ENCODE assay signal across 11 cellular contexts in genomic region chr20:8854566-8854965, GRCh38.
A peak's percentile ranks its signal among the peaks of the same experiment; 100 is the strongest.
DNase-seq lines count a peak whose midpoint lies in the region; ATAC-seq, FAIRE-seq and TF ChIP-seq lines count a peak whose summit lies in the region.
"Had no signal": no experiment of that assay in that cellular context is flagged by ENCODE, and none has a peak within 500 bp of the region (broad histone marks: within the 10 kb centered on the region; RNA-seq: fewer than 3 reads in every experiment).

No MANE protein-coding gene starts in this region.

- no peaks in the 10 kb centered on the region for H3K9me3 Mint-ChIP-seq in chondrocyte (ENCODE audit: low read depth)
- no peaks in the 10 kb centered on the region for H3K9me3 Mint-ChIP-seq in effector memory CD8-positive, alpha-beta T cell
- H3K9me3 Mint-ChIP-seq: activated CD4-positive, alpha-beta T cell treated with anti-CD3 and anti-CD28 coated beads, Interleukin-2, amount 10 ng/mL, durations not matched to agents 24 days and 14 days had no signal

- TF ChIP-seq CTCF in chondrocyte (IDR thresholded peaks at IDR 0.05) (no peak), prostate gland (IDR thresholded peaks at IDR 0.05) (no peak)

- H3K9me3 ChIP-seq in skeletal muscle tissue (ENCODE audit: control insufficient read depth in 3 of 3, low read length in 3 of 3) (no peaks in the 10 kb centered on the region), prostate gland (no peaks in the 10 kb centered on the region)
- H3K9me3 ChIP-seq: upper lobe of left lung had no signal

- H3K9ac ChIP-seq in skeletal muscle tissue (ENCODE audit: low read depth in 1 of 3, low read length in 3 of 3) = peak overlapping the region in 1 of 3 donors; percentile 6

- FAIRE-seq in H54 (lab: Jason Lieb, UNC) = peak; percentile 36

- ATAC-seq in effector memory CD8-positive, alpha-beta T cell (replicated peaks) = no peak
- ATAC-seq in GM19463 (IDR thresholded peaks at IDR 0.05; ENCODE audit: unreplicated experiment) = no peak

- no peak overlapping the region for H3K4me3 ChIP-seq in skeletal muscle tissue (ENCODE audit: low read length in 3 of 3)
- H3K4me3 ChIP-seq in prostate gland = no peak overlapping the region

- 46% methylated on average over 12 of the region's 12 CpGs for WGBS in prostate gland

- DNase-seq in H54 (ENCODE audit: insufficient read length, low spot score) (no peak), chondrocyte (ENCODE audit: low spot score) (no peak), kidney glomerular epithelial cell (lab: John Stamatoyannopoulos, UW) (peak; percentile 49), prostate gland (ENCODE audit: low spot score) (no peak), dermis blood vessel endothelial cell (no peak)
- DNase-seq in effector memory CD8-positive, alpha-beta T cell = no peak
- DNase-seq: activated CD4-positive, alpha-beta T cell treated with anti-CD3 and anti-CD28 coated beads, Interleukin-2, amount 10 ng/mL, durations not matched to agents 24 days and 14 days; central memory CD4-positive, alpha-beta T cell; upper lobe of left lung had no signal

- H3K4me1 Mint-ChIP-seq in chondrocyte (ENCODE audit: low read depth) = peaks cover 19% of the 10 kb centered on the region
- peaks cover 0 to 3% of the 10 kb centered on the region in 2 donors for H3K4me1 Mint-ChIP-seq in effector memory CD8-positive, alpha-beta T cell (ENCODE audit: low read depth in 2 of 2)
- H3K4me1 Mint-ChIP-seq: activated CD4-positive, alpha-beta T cell treated with anti-CD3 and anti-CD28 coated beads, Interleukin-2, amount 10 ng/mL, durations not matched to agents 24 days and 14 days had no signal

- H3K27me3 Mint-ChIP-seq in chondrocyte (ENCODE audit: low read depth) = no peaks in the 10 kb centered on the region
- H3K27me3 Mint-ChIP-seq in effector memory CD8-positive, alpha-beta T cell = no peaks in the 10 kb centered on the region
- H3K27me3 Mint-ChIP-seq: activated CD4-positive, alpha-beta T cell treated with anti-CD3 and anti-CD28 coated beads, Interleukin-2, amount 10 ng/mL, durations not matched to agents 24 days and 14 days had no signal

- H3K36me3 Mint-ChIP-seq in chondrocyte (ENCODE audit: low read depth) = no peaks in the 10 kb centered on the region
- H3K36me3 Mint-ChIP-seq in effector memory CD8-positive, alpha-beta T cell (ENCODE audit: insufficient read depth) = no peaks in the 10 kb centered on the region

- H3K27ac ChIP-seq in skeletal muscle tissue (ENCODE audit: low read depth, low read length) = peak overlapping the region; percentile 59
- peak overlapping the region in 1 of 2 donors; percentile 22 for H3K27ac ChIP-seq in prostate gland

- H3K4me1 ChIP-seq in skeletal muscle tissue (ENCODE audit: control insufficient read depth in 3 of 3, insufficient read depth in 3 of 3, low read length in 3 of 3) = peaks cover 0 to 5% (median 5%) of the 10 kb centered on the region in 3 donors
- no peaks in the 10 kb centered on the region for H3K4me1 ChIP-seq in prostate gland (replicated peaks)

- no peak overlapping the region for H3K27ac Mint-ChIP-seq in chondrocyte (ENCODE audit: unreplicated experiment)
- no peak overlapping the region for H3K27ac Mint-ChIP-seq in effector memory CD8-positive, alpha-beta T cell
- H3K27ac Mint-ChIP-seq: activated CD4-positive, alpha-beta T cell treated with anti-CD3 and anti-CD28 coated beads, Interleukin-2, amount 10 ng/mL, durations not matched to agents 24 days and 14 days had no signal

- intact Hi-C loops in prostate gland (cut with DNase I) = loop anchor here (1.0 to 10.0 kb wide), 4 partner anchors 93 to 505 kb away; partner anchors contain the start of gene PLCB4

- H3K27me3 ChIP-seq in skeletal muscle tissue (ENCODE audit: control insufficient read depth in 3 of 3, insufficient read depth in 3 of 3, low read length in 3 of 3) (no peaks in the 10 kb centered on the region), prostate gland (replicated peaks; ENCODE audit: insufficient read depth) (no peaks in the 10 kb centered on the region)
- H3K27me3 ChIP-seq: upper lobe of left lung had no signal

- no peak for TF ChIP-seq POLR2A in H54 (IDR thresholded peaks at IDR 0.05; ENCODE audit: low read depth, low read length)
- no peak for TF ChIP-seq POLR2A in prostate gland (IDR thresholded peaks at IDR 0.05)

- H3K4me3 Mint-ChIP-seq in chondrocyte (ENCODE audit: unreplicated experiment) = peak overlapping the region; percentile 60
- no peak overlapping the region for H3K4me3 Mint-ChIP-seq in effector memory CD8-positive, alpha-beta T cell
- H3K4me3 Mint-ChIP-seq: activated CD4-positive, alpha-beta T cell treated with anti-CD3 and anti-CD28 coated beads, Interleukin-2, amount 10 ng/mL, durations not matched to agents 24 days and 14 days had no signal

- H3K36me3 ChIP-seq in skeletal muscle tissue (ENCODE audit: control insufficient read depth in 3 of 3, insufficient read depth in 3 of 3, low read length in 3 of 3) (no peaks in the 10 kb centered on the region), prostate gland (no peaks in the 10 kb centered on the region)
- H3K36me3 ChIP-seq: upper lobe of left lung had no signal
